ENCODE assay signal across 22 cellular contexts in the genomic region with DNA sequence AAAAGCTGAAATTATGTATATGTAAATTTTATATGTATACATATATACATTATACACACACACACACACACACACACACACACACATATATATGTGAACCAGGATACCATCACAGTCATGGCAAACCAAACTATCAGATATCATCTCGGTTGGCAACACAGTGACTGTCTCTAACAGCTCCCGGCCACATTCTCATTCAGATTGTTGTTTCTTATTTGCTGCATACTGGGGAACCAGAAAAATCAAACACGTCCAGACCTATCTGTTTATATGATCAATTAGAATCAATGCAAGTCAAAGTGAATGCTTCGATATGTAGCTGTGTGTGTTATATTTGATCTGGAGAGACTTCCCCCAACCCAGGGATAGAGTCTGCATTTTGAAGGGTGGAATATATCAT.
"Had no signal": no experiment of that assay in that cellular context is flagged by ENCODE, and none has a peak within 500 bp of the region (broad histone marks: within the 10 kb centered on the region; RNA-seq: fewer than 3 reads in every experiment).

No MANE protein-coding gene starts in this region.

- DNase-seq: heart left ventricle, hippocampal formation, hypothalamus, immature natural killer cell, islet precursor cell, kidney, kidney glomerular epithelial cell, left cardiac atrium, left colon, left lung, left ventricle myocardium inferior, left ventricle myocardium superior, lower lobe of right lung, mesenchymal stem cell, midbrain, mucosa of descending colon, naive B cell had no signal

- H3K36me3 ChIP-seq: heart left ventricle, left lung, left ventricle myocardium inferior, lower lobe of right lung had no signal

- H3K9me3 Mint-ChIP-seq: mesothelial cell of epicardium had no signal

- H3K79me2 ChIP-seq: hepatocyte had no signal

- H3K4me3 ChIP-seq: heart left ventricle, hepatocyte, left lung, left ventricle myocardium inferior, lower lobe of right lung, lung, mucosa of descending colon had no signal

- H3K27me3 ChIP-seq: heart left ventricle, hepatocyte, left lung had no signal

- H3K4me3 Mint-ChIP-seq: immature natural killer cell, memory B cell, mesothelial cell of epicardium, naive B cell had no signal

- H3K4me1 ChIP-seq: heart left ventricle, left lung, left ventricle myocardium inferior, lower lobe of right lung had no signal

- H3K9me3 ChIP-seq: heart left ventricle, left ventricle myocardium inferior, lower lobe of right lung, mucosa of descending colon had no signal

- H3K27me3 Mint-ChIP-seq: memory B cell, naive B cell had no signal

- ATAC-seq: heart left ventricle, left cardiac atrium, left colon, left lobe of liver, left lung, left ventricle myocardium superior, lower lobe of right lung, mucosa of descending colon had no signal

- H3K4me2 ChIP-seq: hepatocyte had no signal

- H3K27ac Mint-ChIP-seq: immature natural killer cell, memory B cell, mesothelial cell of epicardium, naive B cell had no signal

- H3K4me1 Mint-ChIP-seq: immature natural killer cell, memory B cell, naive B cell had no signal

- H2AFZ ChIP-seq: hepatocyte had no signal

- H3K36me3 Mint-ChIP-seq: immature natural killer cell, mesothelial cell of epicardium had no signal

- H3K27ac ChIP-seq: heart left ventricle, hepatocyte, left lung, left ventricle myocardium inferior, lower lobe of right lung had no signal
